In genomic region chr12:130975116-130975515, GRCh38 we compare ENCODE assay signal across 25 cellular contexts. TPM values are rescaled to one million over a fixed set of nuclear protein-coding genes. Genes with fewer than 3 reads are reported as not detected.
"Had no signal": no experiment of that assay in that cellular context is flagged by ENCODE, and none has a peak within 500 bp of the region (broad histone marks: within the 10 kb centered on the region; RNA-seq: fewer than 3 reads in every experiment).

No MANE protein-coding gene starts in this region.

- H3K9me3 ChIP-seq: Peyer's patch, SJCRH30 had no signal

- H3K4me1 ChIP-seq: Peyer's patch, SJCRH30 had no signal

- DNase-seq: activated CD4-positive, alpha-beta T cell treated with anti-CD3 and anti-CD28 coated beads, Interleukin-2, amount 10 ng/mL, durations not matched to agents 24 days and 14 days; activated CD4-positive, alpha-beta T cell treated with anti-CD3 and anti-CD28 coated beads, Interleukin-2, amount 50 U/mL, for 4 hours; activated CD8-positive, alpha-beta T cell treated with anti-CD3 and anti-CD28 coated beads, Interleukin-2, amount 10 ng/mL, durations not matched to agents 7 days and 5 days; activated gamma-delta T cell; activated naive CD4-positive, alpha-beta T cell treated with Interleukin-2 at 50 U/mL for 16 hours; activated naive CD8-positive, alpha-beta T cell treated with anti-CD3 and anti-CD28 coated beads, Interleukin-2, amount 50 U/mL, for 24 hours; activated T-cell treated with anti-CD3 and anti-CD28 coated beads, Interleukin-2, amount 50 U/mL, for 24 hours; anterior cingulate cortex; MM.1S; MV-4-11; NCI-H1092; NCI-H1436 treated with DMSO at 0.1 percent for 48 hours; NCI-H1694 treated with DMSO at 0.1 percent for 48 hours; NCI-H2029; NCI-H345; NCI-H524 treated with DMSO at 0.1 percent for 48 hours; NK-92 treated with Interleukin-12 subunit alpha and Interleukin-12 subunit beta, amount 100 ng/mL, for 24 hours; PC-3; Peyer's patch; RPMI8226; SJCRH30; T1000 had no signal

- H3K36me3 ChIP-seq: Peyer's patch, SJCRH30 had no signal

- H3K27ac ChIP-seq: KMS-11, Peyer's patch, SJCRH30, SK-N-MC had no signal

- ATAC-seq: activated CD8-positive, alpha-beta T cell treated with anti-CD3 and anti-CD28 coated beads, Interleukin-2, amount 10 ng/mL, durations not matched to agents 7 days and 5 days; activated naive CD8-positive, alpha-beta T cell treated with anti-CD3 and anti-CD28 coated beads, Interleukin-2, amount 50 U/mL, for 24 hours; PC-3 had no signal

- H3K4me3 ChIP-seq: Peyer's patch, SJCRH30, SK-N-MC had no signal

- H3K27me3 ChIP-seq: Peyer's patch had no signal

RNA-seq across cellular contexts. Expression of gene ADGRD1, which starts 21.4 kb away (rescaled TPM):
- total RNA-seq: activated CD8-positive, alpha-beta T cell treated with anti-CD3 and anti-CD28 coated beads, Interleukin-2, amount 10 ng/mL, durations not matched to agents 7 days and 5 days; LHCN-M2 had no signal
